ENCODE assay signal across 8 cellular contexts in genomic region chr1:210584439-210585113, GRCh38.
DNase-seq lines count a peak whose midpoint lies in the region; ATAC-seq and TF ChIP-seq lines count a peak whose summit lies in the region.

No MANE protein-coding gene starts in this region.

- H3K9me3 ChIP-seq in GM23248 (ENCODE audit: low read depth), result no peaks in the 10 kb centered on the region
- H3K9me3 ChIP-seq in testis, result no peaks in the 10 kb centered on the region

- peaks cover 10% of the 10 kb centered on the region for H3K4me1 Mint-ChIP-seq in activated T-cell treated with anti-CD3 and anti-CD28 coated beads, Interleukin-2, amount 50 U/mL, for 72 hours (ENCODE audit: low read depth)

- no peak for TF ChIP-seq POLR2A in testis (IDR thresholded peaks at IDR 0.05)

- H3K27me3 ChIP-seq in GM23248 (replicated peaks; ENCODE audit: insufficient read depth), result no peaks in the 10 kb centered on the region
- no peaks in the 10 kb centered on the region for H3K27me3 ChIP-seq in testis

- peak; percentile 91 for DNase-seq in DMS53 treated with DMSO at 0.1 percent for 48 hours (lab: John Stamatoyannopoulos, UW; ENCODE audit: unreplicated experiment)
- peak; percentile 83 for DNase-seq in GM23248
- peak; percentile 51 for DNase-seq in LoVo (ENCODE audit: low spot score)
- DNase-seq in RKO (ENCODE audit: low spot score), result peak; percentile 77
- peak; percentile 82 to 84 for DNase-seq in activated T-cell treated with anti-CD3 and anti-CD28 coated beads, Interleukin-2, amount 50 U/mL, for 72 hours
- peak; percentile 69 for DNase-seq in fibroblast of the aortic adventitia (ENCODE audit: low read depth)
- peak; percentile 30 for DNase-seq in non-pigmented ciliary epithelial cell (ENCODE audit: low read depth)
- DNase-seq in testis, result peak; percentile 91

- peak; percentile 77 for TF ChIP-seq CTCF in fibroblast of the aortic adventitia (IDR thresholded peaks at IDR 0.05; ENCODE audit: insufficient read depth, low read length)
- peak in 2 of 3 experiments; percentile 33 to 36 for TF ChIP-seq CTCF in testis (IDR thresholded peaks at IDR 0.05)

- H2AFZ ChIP-seq in GM23248, result no peak overlapping the region

- no peaks in the 10 kb centered on the region for H3K27me3 Mint-ChIP-seq in activated T-cell treated with anti-CD3 and anti-CD28 coated beads, Interleukin-2, amount 50 U/mL, for 72 hours (ENCODE audit: low read depth)

- no peaks in the 10 kb centered on the region for H4K20me1 ChIP-seq in GM23248 (ENCODE audit: insufficient read depth)

- H3K36me3 ChIP-seq in GM23248 (ENCODE audit: low read depth) (no peaks in the 10 kb centered on the region), testis (ENCODE audit: low read depth, missing control alignments) (no peaks in the 10 kb centered on the region)

- WGBS in GM23248 (ENCODE audit: low coverage in 1 of 2, low lambda C conversion rate in 2 of 2, missing lambda C conversion rate in 2 of 2), 2 experiments, result 23 to 33% methylated on average over 3 of the region's 3 CpGs
- 32 to 41% methylated on average over 3 of the region's 3 CpGs for WGBS in testis, 2 donors

- in situ Hi-C loops in GM23248 (cut with MboI), result no loop called here

- H3K9ac ChIP-seq in GM23248, result no peak overlapping the region

- H3K9me2 ChIP-seq in GM23248 (ENCODE audit: insufficient read depth), result no peaks in the 10 kb centered on the region

- no peak overlapping the region for H3K4me2 ChIP-seq in GM23248 (ENCODE audit: unreplicated experiment)

- no peaks in the 10 kb centered on the region for H3K36me3 Mint-ChIP-seq in activated T-cell treated with anti-CD3 and anti-CD28 coated beads, Interleukin-2, amount 50 U/mL, for 72 hours (ENCODE audit: insufficient read depth in 2 of 2)

- H3F3A ChIP-seq in GM23248 (ENCODE audit: insufficient read depth), result no peaks in the 10 kb centered on the region

- H3K27ac ChIP-seq in GM23248 (no peak overlapping the region), testis (no peak overlapping the region)

- intact Hi-C loops in testis (cut with DNase I; ENCODE audit: low total_unique reads), result no loop called here

- no peak overlapping the region for H3K4me3 Mint-ChIP-seq in activated T-cell treated with anti-CD3 and anti-CD28 coated beads, Interleukin-2, amount 50 U/mL, for 72 hours

- no peak overlapping the region for H3K27ac Mint-ChIP-seq in activated T-cell treated with anti-CD3 and anti-CD28 coated beads, Interleukin-2, amount 50 U/mL, for 72 hours

- H3K4me3 ChIP-seq in GM23248 (no peak overlapping the region), fibroblast of the aortic adventitia (ENCODE audit: low read depth, low read length) (no peak overlapping the region), testis (no peak overlapping the region)

- peak; percentile 94 to 97 for ATAC-seq in activated T-cell treated with anti-CD3 and anti-CD28 coated beads, Interleukin-2, amount 50 U/mL, for 72 hours (replicated peaks in 1 of 2)

- no peaks in the 10 kb centered on the region for H3K4me1 ChIP-seq in GM23248 (ENCODE audit: insufficient read depth)
- H3K4me1 ChIP-seq in testis, result no peaks in the 10 kb centered on the region

- H3K9me3 Mint-ChIP-seq in activated T-cell treated with anti-CD3 and anti-CD28 coated beads, Interleukin-2, amount 50 U/mL, for 72 hours, result no peaks in the 10 kb centered on the region

- no peaks in the 10 kb centered on the region for H3K79me2 ChIP-seq in GM23248 (ENCODE audit: insufficient read depth)

Comparison
In these comparisons a context has a peak if more than half of its experiments do, and no peak if none do; other contexts are left out.
1. DNase-seq: peak in every context shown above with its lines; median percentile 91 in DMS53 treated with DMSO at 0.1 percent for 48 hours; 91 in testis; 83 in GM23248; 83 in activated T-cell treated with anti-CD3 and anti-CD28 coated beads, Interleukin-2, amount 50 U/mL, for 72 hours; 77 in RKO; 69 in fibroblast of the aortic adventitia; 51 in LoVo; 30 in non-pigmented ciliary epithelial cell.